Comparison of ENCODE assay signal across 1 cellular context in genomic region chr2:216619411-216620393, GRCh38.
TF ChIP-seq lines count a peak whose summit lies in the region.

No MANE protein-coding gene starts in this region.

TF ChIP-seq in SK-N-SH treated with all-trans-retinoic acid at 6 μM for 48 hours, 23 proteins besides CTCF, POLR2A, EP300 and RAD21 (continued from another document):
- TF ChIP-seq POU6F1 (CRISPR knock-in tag; IDR thresholded peaks at IDR 0.05; ENCODE audit: borderline replicate concordance, low read depth) (no peak), CREB5 (CRISPR knock-in tag; IDR thresholded peaks at IDR 0.05; ENCODE audit: low read depth) (no peak), GLIS3 (CRISPR knock-in tag; IDR thresholded peaks at IDR 0.05) (no peak)
